13 cellular contexts compared by ENCODE assay signal in the genomic region with DNA sequence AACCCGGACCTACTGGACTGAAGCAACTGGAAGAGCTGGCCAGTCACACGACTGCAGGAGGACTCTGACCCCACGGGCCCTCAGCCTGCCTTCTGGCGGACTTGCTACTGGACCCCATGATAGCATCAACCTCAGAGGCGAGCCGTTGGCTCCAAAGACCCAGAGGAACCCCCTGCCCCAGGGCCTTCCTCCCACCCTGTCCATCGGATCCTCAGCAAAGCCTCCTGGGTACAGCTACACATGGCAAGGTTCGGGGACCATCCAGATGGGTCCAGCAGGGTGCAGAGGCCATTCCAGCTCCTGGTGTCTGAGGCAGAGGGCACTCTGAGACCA.
"Had no signal": no experiment of that assay in that cellular context is flagged by ENCODE, and none has a peak within 500 bp of the region (broad histone marks: within the 10 kb centered on the region; RNA-seq: fewer than 3 reads in every experiment).

No MANE protein-coding gene starts in this region.

- ATAC-seq: activated CD4-positive, CD25-positive, alpha-beta regulatory T cell treated with anti-CD3 and anti-CD28 coated beads, Interleukin-2, amount 50 U/mL, for 24 hours; naive thymus-derived CD8-positive, alpha-beta T cell had no signal

- DNase-seq: activated CD4-positive, alpha-beta T cell treated with anti-CD3 and anti-CD28 coated beads, Interleukin-2, amount 10 ng/mL, durations not matched to agents 7 days and 5 days; activated naive CD4-positive, alpha-beta T cell; anterior cingulate cortex; brain microvascular endothelial cell; effector CD8-positive, alpha-beta T cell; immature natural killer cell; kidney glomerular epithelial cell; mesendoderm; stimulated activated CD4-positive, alpha-beta T cell treated with anti-CD3 and anti-CD28 coated beads, Interleukin-12 subunit alpha, Interleukin-12 subunit beta, amount 100 ng/mL, for 4 hours; stimulated activated CD4-positive, alpha-beta T cell treated with anti-CD3 and anti-CD28 coated beads, Interleukin-1b, Interleukin-23, amount 100 ng/mL, for 48 hours; testis had no signal
